8 cellular contexts compared by ENCODE assay signal in genomic region chr19:2089001-2089711, GRCh38. TPM values are rescaled to one million over a fixed set of nuclear protein-coding genes. Genes with fewer than 3 reads are reported as not detected.
DNase-seq lines count a peak whose midpoint lies in the region; ATAC-seq lines count a peak whose summit lies in the region.

No MANE protein-coding gene starts in this region.

- peaks cover 56% of the 10 kb centered on the region for H3K4me1 Mint-ChIP-seq in activated naive CD8-positive, alpha-beta T cell treated with anti-CD3 and anti-CD28 coated beads, Interleukin-2, amount 10 ng/mL, durations not matched to agents 7 days and 5 days

- peak overlapping the region; percentile 53 for H3K27ac ChIP-seq in muscle layer of colon (ENCODE audit: low read depth, low read length)

- no peaks in the 10 kb centered on the region for H3K27me3 ChIP-seq in muscle layer of colon (ENCODE audit: control insufficient read depth in 1 of 2, insufficient read depth in 2 of 2, low read length in 2 of 2)

- H3K36me3 Mint-ChIP-seq in activated naive CD8-positive, alpha-beta T cell treated with anti-CD3 and anti-CD28 coated beads, Interleukin-2, amount 10 ng/mL, durations not matched to agents 7 days and 5 days, result peaks cover 31% of the 10 kb centered on the region

- no peaks in the 10 kb centered on the region for H3K9me3 Mint-ChIP-seq in activated naive CD8-positive, alpha-beta T cell treated with anti-CD3 and anti-CD28 coated beads, Interleukin-2, amount 10 ng/mL, durations not matched to agents 7 days and 5 days

- peak overlapping the region; percentile 70 for H3K4me3 Mint-ChIP-seq in activated naive CD8-positive, alpha-beta T cell treated with anti-CD3 and anti-CD28 coated beads, Interleukin-2, amount 10 ng/mL, durations not matched to agents 7 days and 5 days

- H3K27me3 Mint-ChIP-seq in activated naive CD8-positive, alpha-beta T cell treated with anti-CD3 and anti-CD28 coated beads, Interleukin-2, amount 10 ng/mL, durations not matched to agents 7 days and 5 days, result no peaks in the 10 kb centered on the region

- H3K4me3 ChIP-seq in muscle layer of colon (ENCODE audit: low read depth in 1 of 2, low read length in 2 of 2), result no peak overlapping the region

- H3K27ac Mint-ChIP-seq in activated naive CD8-positive, alpha-beta T cell treated with anti-CD3 and anti-CD28 coated beads, Interleukin-2, amount 10 ng/mL, durations not matched to agents 7 days and 5 days, result peak overlapping the region; percentile 90

- POLR2A ChIA-PET in activated naive CD8-positive, alpha-beta T cell treated with anti-CD3 and anti-CD28 coated beads, Interleukin-2, amount 10 ng/mL, durations not matched to agents 7 days and 5 days (lab: Charles Lee), result interaction anchor here (0.7 to 1.1 kb wide), 3 partner anchors 19 to 39 kb away, joined by 3 to 8 read pairs (median 3); partner anchors contain the start of gene MKNK2

- peaks cover 4% of the 10 kb centered on the region for H3K36me3 ChIP-seq in muscle layer of colon (ENCODE audit: insufficient read depth, low read length)

- peak; percentile 22 for DNase-seq in CD1c-positive myeloid dendritic cell (ENCODE audit: extremely low spot score)
- no peak for DNase-seq in activated naive CD8-positive, alpha-beta T cell treated with anti-CD3 and anti-CD28 coated beads, Interleukin-2, amount 10 ng/mL, durations not matched to agents 7 days and 5 days
- no peak for DNase-seq in ecto neural progenitor cell (ENCODE audit: low spot score)
- no peak for DNase-seq in hippocampal formation (lab: John Stamatoyannopoulos, UW)
- DNase-seq in DMS53 (lab: John Stamatoyannopoulos, UW), result no peak

- no peaks in the 10 kb centered on the region for H3K9me3 ChIP-seq in muscle layer of colon (ENCODE audit: low read length)

- peaks cover 54% of the 10 kb centered on the region for H3K4me1 ChIP-seq in muscle layer of colon (ENCODE audit: insufficient read depth, low read length)

- ATAC-seq in HG02970 (IDR thresholded peaks at IDR 0.05; ENCODE audit: low FRiP score, unreplicated experiment) (peak; percentile 13), GM21423 (IDR thresholded peaks at IDR 0.05; ENCODE audit: unreplicated experiment) (no peak)
- ATAC-seq in activated naive CD8-positive, alpha-beta T cell treated with anti-CD3 and anti-CD28 coated beads, Interleukin-2, amount 10 ng/mL, durations not matched to agents 7 days and 5 days (ENCODE audit: low read depth), result no peak

- H3K9ac ChIP-seq in muscle layer of colon (ENCODE audit: low read length), result no peak overlapping the region

RNA-seq across cellular contexts. Expression of gene MOB3A, which starts 7.0 kb away (rescaled TPM):
- total RNA-seq in activated naive CD8-positive, alpha-beta T cell treated with anti-CD3 and anti-CD28 coated beads, Interleukin-2, amount 10 ng/mL, durations not matched to agents 7 days and 5 days, result 100 to 1,000 TPM; 190 to 200 TPM

RNA-seq across cellular contexts. Expression of gene IZUMO4, which starts 7.6 kb away (rescaled TPM):
- total RNA-seq in activated naive CD8-positive, alpha-beta T cell treated with anti-CD3 and anti-CD28 coated beads, Interleukin-2, amount 10 ng/mL, durations not matched to agents 7 days and 5 days, result 10 to 100 TPM; 16.0 to 17.7 TPM

RNA-seq across cellular contexts. Expression of gene MKNK2, which starts 38.1 kb away (rescaled TPM):
- total RNA-seq in activated naive CD8-positive, alpha-beta T cell treated with anti-CD3 and anti-CD28 coated beads, Interleukin-2, amount 10 ng/mL, durations not matched to agents 7 days and 5 days, result 100 to 1,000 TPM; 319 to 341 TPM
